ENCODE assay signal across 14 cellular contexts in genomic region chr5:116521173-116521872, GRCh38. TPM values are rescaled to one million over a fixed set of nuclear protein-coding genes. Genes with fewer than 3 reads are reported as not detected.
A peak's percentile ranks its signal among the peaks of the same experiment; 100 is the strongest.
DNase-seq lines count a peak whose midpoint lies in the region; ATAC-seq and TF ChIP-seq lines count a peak whose summit lies in the region.
"Had no signal": no experiment of that assay in that cellular context is flagged by ENCODE, and none has a peak within 500 bp of the region (broad histone marks: within the 10 kb centered on the region; RNA-seq: fewer than 3 reads in every experiment).

No MANE protein-coding gene starts in this region.

- no peaks in the 10 kb centered on the region for H3K9me3 ChIP-seq in lower lobe of right lung
- H3K9me3 ChIP-seq in esophagus squamous epithelium: no peaks in the 10 kb centered on the region
- H3K9me3 ChIP-seq: suprapubic skin had no signal

- H3K4me1 Mint-ChIP-seq in mesothelial cell of epicardium: peaks cover 87% of the 10 kb centered on the region

- H3K27me3 Mint-ChIP-seq in mesothelial cell of epicardium (ENCODE audit: low read depth): no peaks in the 10 kb centered on the region

- H3K27ac Mint-ChIP-seq in mesothelial cell of epicardium: peak overlapping the region; percentile 68
- H3K27ac Mint-ChIP-seq: HFFc6 had no signal

- DNase-seq in NCI-H69 (lab: John Stamatoyannopoulos, UW): peak; percentile 92
- no peak for DNase-seq in mesothelial cell of epicardium (ENCODE audit: low spot score in 2 of 2, unreplicated experiment in 2 of 2)
- DNase-seq in lower lobe of right lung: no peak
- no peak for DNase-seq in effector CD4-positive, alpha-beta T cell
- DNase-seq in esophagus squamous epithelium (lab: John Stamatoyannopoulos, UW): no peak
- DNase-seq: activated CD8-positive, alpha-beta memory T cell treated with anti-CD3 and anti-CD28 coated beads, Interleukin-2, amount 50 U/mL, for 48 hours; HFFc6; NCI-H2029 treated with DMSO at 0.1 percent for 48 hours; stimulated activated CD4-positive, alpha-beta T cell treated with anti-CD3 and anti-CD28 coated beads, Interleukin-4, amount 100 ng/mL, for 4 hours had no signal

- peak; percentile 72 for ATAC-seq in GM18520 (IDR thresholded peaks at IDR 0.05; ENCODE audit: unreplicated experiment)
- ATAC-seq in HG02571 (IDR thresholded peaks at IDR 0.05; ENCODE audit: unreplicated experiment): peak; percentile 57
- no peak for ATAC-seq in lower lobe of right lung
- no peak for ATAC-seq in GM21423 (IDR thresholded peaks at IDR 0.05; ENCODE audit: unreplicated experiment)

- no peak overlapping the region for H3K4me3 Mint-ChIP-seq in mesothelial cell of epicardium
- H3K4me3 Mint-ChIP-seq: HFFc6 had no signal

- H3K4me1 ChIP-seq in lower lobe of right lung: peaks cover 8% of the 10 kb centered on the region
- H3K4me1 ChIP-seq in esophagus squamous epithelium: peaks cover 0 to 42% (median 6%) of the 10 kb centered on the region in 3 donors
- H3K4me1 ChIP-seq: parathyroid adenoma had no signal

- H3K27ac ChIP-seq in lower lobe of right lung: no peak overlapping the region
- H3K27ac ChIP-seq in esophagus squamous epithelium: no peak overlapping the region
- H3K27ac ChIP-seq: parathyroid adenoma, suprapubic skin had no signal

- WGBS in esophagus squamous epithelium, 2 donors: 52 to 58% methylated on average over 4 of the region's 5 CpGs

- intact Hi-C loops in lower lobe of right lung (cut with DNase I) (no loop called here), esophagus squamous epithelium (cut with DNase I) (no loop called here)

- no peaks in the 10 kb centered on the region for H3K36me3 ChIP-seq in lower lobe of right lung
- H3K36me3 ChIP-seq in esophagus squamous epithelium: no peaks in the 10 kb centered on the region
- H3K36me3 ChIP-seq: suprapubic skin had no signal

- TF ChIP-seq POLR2A in esophagus squamous epithelium (IDR thresholded peaks at IDR 0.05): no peak

- no peak for TF ChIP-seq CTCF in mesothelial cell of epicardium (IDR thresholded peaks at IDR 0.05; ENCODE audit: unreplicated experiment)
- no peak for TF ChIP-seq CTCF in lower lobe of right lung (IDR thresholded peaks at IDR 0.05)
- TF ChIP-seq CTCF in esophagus squamous epithelium (IDR thresholded peaks at IDR 0.05): no peak

- H3K27me3 ChIP-seq in lower lobe of right lung (ENCODE audit: low read depth) (no peaks in the 10 kb centered on the region), esophagus squamous epithelium (no peaks in the 10 kb centered on the region)
- H3K27me3 ChIP-seq: suprapubic skin had no signal

- H3K4me3 ChIP-seq in lower lobe of right lung (no peak overlapping the region), esophagus squamous epithelium (no peak overlapping the region)
- H3K4me3 ChIP-seq: suprapubic skin had no signal

- no peaks in the 10 kb centered on the region for H3K36me3 Mint-ChIP-seq in mesothelial cell of epicardium

- no peaks in the 10 kb centered on the region for H3K9me3 Mint-ChIP-seq in mesothelial cell of epicardium
- H3K9me3 Mint-ChIP-seq: HFFc6 had no signal

RNA-seq across cellular contexts. Expression of gene SEMA6A, which starts 53.3 kb away (rescaled TPM):
- total RNA-seq in mesothelial cell of epicardium: 129 to 138 TPM (median 132 TPM) in 3 replicates
- 44.3 TPM for total RNA-seq in lower lobe of right lung
- 10 to 100 TPM in 1 of 4 donors, 1 to 10 TPM in 3; 3.0 to 28.6 (median 4.3) TPM for total RNA-seq in esophagus squamous epithelium

Comparison
In these comparisons a context has a peak if more than half of its experiments do, and no peak if none do; other contexts are left out.
1. ATAC-seq: peak in GM18520 (single experiment) and HG02571 (single experiment); none in lower lobe of right lung (0 of 2) and GM21423 (single experiment).